Comparison of ENCODE assay signal across 1 cellular context in genomic region chr17:30389755-30390300, GRCh38.
TF ChIP-seq lines count a peak whose summit lies in the region.

No MANE protein-coding gene starts in this region.

TF ChIP-seq in IMR-90, 13 proteins besides CTCF, POLR2A, EP300 and RAD21:
- TF ChIP-seq MAZ (IDR thresholded peaks at IDR 0.05; ENCODE audit: borderline replicate concordance, low read depth, low read length) (no peak), SMC3 (IDR thresholded peaks at IDR 0.05; ENCODE audit: low read depth, low read length) (no peak), CEBPB (IDR thresholded peaks at IDR 0.05; ENCODE audit: low read depth, low read length) (0 out of 2 replicates have a peak, but pooled peaks have one; percentile 6)
